Comparison of ENCODE assay signal across 12 cellular contexts in genomic region chr6:39792501-39793450, GRCh38. TPM values are rescaled to one million over a fixed set of nuclear protein-coding genes. Genes with fewer than 3 reads are reported as not detected.
A peak's percentile ranks its signal among the peaks of the same experiment; 100 is the strongest.
DNase-seq lines count a peak whose midpoint lies in the region; ATAC-seq and TF ChIP-seq lines count a peak whose summit lies in the region.
"Had no signal": no experiment of that assay in that cellular context is flagged by ENCODE, and none has a peak within 500 bp of the region (broad histone marks: within the 10 kb centered on the region; RNA-seq: fewer than 3 reads in every experiment).

No MANE protein-coding gene starts in this region.

- H3K4me1 ChIP-seq in right atrium auricular region: peaks cover 0 to 7% of the 10 kb centered on the region in 2 donors

- no peak for TF ChIP-seq CTCF in C4-2B (conservative IDR thresholded peaks at IDR 0.05)
- TF ChIP-seq CTCF in right atrium auricular region (IDR thresholded peaks at IDR 0.05): no peak
- no peak for TF ChIP-seq CTCF in progenitor cell of endocrine pancreas (IDR thresholded peaks at IDR 0.05; ENCODE audit: unreplicated experiment)

- no peaks in the 10 kb centered on the region for H3K4me1 Mint-ChIP-seq in activated naive CD8-positive, alpha-beta T cell treated with anti-CD3 and anti-CD28 coated beads for 36 hours
- peaks cover 8% of the 10 kb centered on the region for H3K4me1 Mint-ChIP-seq in progenitor cell of endocrine pancreas (ENCODE audit: low read depth)
- H3K4me1 Mint-ChIP-seq: central memory CD8-positive, alpha-beta T cell had no signal

- no peaks in the 10 kb centered on the region for H3K9me3 Mint-ChIP-seq in activated naive CD8-positive, alpha-beta T cell treated with anti-CD3 and anti-CD28 coated beads for 36 hours
- H3K9me3 Mint-ChIP-seq in progenitor cell of endocrine pancreas (ENCODE audit: low read depth): no peaks in the 10 kb centered on the region
- H3K9me3 Mint-ChIP-seq: central memory CD8-positive, alpha-beta T cell had no signal

- no peaks in the 10 kb centered on the region for H3K36me3 Mint-ChIP-seq in activated naive CD8-positive, alpha-beta T cell treated with anti-CD3 and anti-CD28 coated beads for 36 hours
- H3K36me3 Mint-ChIP-seq in progenitor cell of endocrine pancreas (ENCODE audit: insufficient read depth): no peaks in the 10 kb centered on the region

- H3K27ac Mint-ChIP-seq in activated naive CD8-positive, alpha-beta T cell treated with anti-CD3 and anti-CD28 coated beads for 36 hours: no peak overlapping the region
- H3K27ac Mint-ChIP-seq in progenitor cell of endocrine pancreas: no peak overlapping the region

- peak overlapping the region; percentile 10 for H3K4me3 Mint-ChIP-seq in activated naive CD8-positive, alpha-beta T cell treated with anti-CD3 and anti-CD28 coated beads for 36 hours
- peak overlapping the region; percentile 74 for H3K4me3 Mint-ChIP-seq in progenitor cell of endocrine pancreas (ENCODE audit: low read depth)
- H3K4me3 Mint-ChIP-seq: central memory CD8-positive, alpha-beta T cell had no signal

- no peaks in the 10 kb centered on the region for H3K27me3 ChIP-seq in right atrium auricular region

- peak overlapping the region; percentile 30 for H3K27ac ChIP-seq in C4-2B
- peak overlapping the region; percentile 74 to 75 for H3K27ac ChIP-seq in right atrium auricular region

- no peaks in the 10 kb centered on the region for H3K9me3 ChIP-seq in right atrium auricular region

- peak overlapping the region; percentile 50 to 70 for H3K4me3 ChIP-seq in right atrium auricular region
- H3K4me3 ChIP-seq: K562 had no signal

- H3K27me3 Mint-ChIP-seq in activated naive CD8-positive, alpha-beta T cell treated with anti-CD3 and anti-CD28 coated beads for 36 hours: peaks cover 55% of the 10 kb centered on the region
- H3K27me3 Mint-ChIP-seq in progenitor cell of endocrine pancreas: peaks cover 32% of the 10 kb centered on the region

- no peaks in the 10 kb centered on the region for H3K36me3 ChIP-seq in right atrium auricular region

- no peak for DNase-seq in activated naive CD8-positive, alpha-beta T cell treated with anti-CD3 and anti-CD28 coated beads for 36 hours
- no peak for DNase-seq in right atrium auricular region (ENCODE audit: low spot score)
- no peak for DNase-seq in progenitor cell of endocrine pancreas (ENCODE audit: low spot score, unreplicated experiment)
- DNase-seq: DND-41, SW 1271 had no signal

- ATAC-seq in GM19324 (IDR thresholded peaks at IDR 0.05; ENCODE audit: low FRiP score, unreplicated experiment): no peak
- ATAC-seq in GM21576 (IDR thresholded peaks at IDR 0.05; ENCODE audit: unreplicated experiment): no peak
- ATAC-seq in GM21423 (IDR thresholded peaks at IDR 0.05; ENCODE audit: unreplicated experiment): no peak
- ATAC-seq in HG02798 (IDR thresholded peaks at IDR 0.05; ENCODE audit: poor library complexity, unreplicated experiment): no peak

RNA-seq across cellular contexts. Expression of gene DAAM2, which starts 0.6 kb away (rescaled TPM):
- total RNA-seq in activated naive CD8-positive, alpha-beta T cell treated with anti-CD3 and anti-CD28 coated beads for 36 hours: not detected
- 1 to 10 TPM; 8.3 to 9.7 TPM for total RNA-seq in right atrium auricular region
- 6.3 and 6.6 TPM in 2 replicates for total RNA-seq in progenitor cell of endocrine pancreas
